Comparison of ENCODE assay signal across 8 cellular contexts in genomic region chr12:89949457-89950195, GRCh38.
A peak's percentile ranks its signal among the peaks of the same experiment; 100 is the strongest.
DNase-seq lines count a peak whose midpoint lies in the region; ATAC-seq and TF ChIP-seq lines count a peak whose summit lies in the region.

No MANE protein-coding gene starts in this region.

- DNase-seq in GM10248 (ENCODE audit: extremely low spot score) = peak; percentile 58
- DNase-seq in activated CD4-positive, alpha-beta T cell treated with anti-CD3 and anti-CD28 coated beads for 48 hours = peak; percentile 41
- peak; percentile 74 to 83 for DNase-seq in fibroblast of lung (ENCODE audit: low read depth in 2 of 2)
- DNase-seq in NCI-H524 treated with DMSO at 0.1 percent for 48 hours (lab: John Stamatoyannopoulos, UW) = no peak
- DNase-seq in NCI-H1105 (lab: John Stamatoyannopoulos, UW) = no peak

- H4K20me1 ChIP-seq in fibroblast of lung (ENCODE audit: control insufficient read depth, extremely low read depth, insufficient read depth, low read length) = no peaks in the 10 kb centered on the region

- H3K9ac ChIP-seq in fibroblast of lung (ENCODE audit: insufficient read depth, low read length) (no peak overlapping the region), skeletal muscle tissue (ENCODE audit: low read depth in 1 of 3, low read length in 3 of 3) (no peak overlapping the region)

- H3K4me3 ChIP-seq in fibroblast of lung (replicated peaks in 1 of 4; ENCODE audit: control extremely low read depth in 1 of 4, insufficient read depth in 1 of 4, low read depth in 3 of 4, low read length in 4 of 4) = no peak overlapping the region
- H3K4me3 ChIP-seq in skeletal muscle tissue (ENCODE audit: low read length in 3 of 3) = no peak overlapping the region

- no peak overlapping the region for H2AFZ ChIP-seq in fibroblast of lung (ENCODE audit: low read length)

- H3K79me2 ChIP-seq in fibroblast of lung (ENCODE audit: control insufficient read depth, insufficient read depth, low read length) = no peaks in the 10 kb centered on the region

- H3K27ac ChIP-seq in fibroblast of lung (ENCODE audit: insufficient read depth, low read length) (no peak overlapping the region), skeletal muscle tissue (ENCODE audit: low read depth, low read length) (peak overlapping the region; percentile 2)

- H3K4me1 ChIP-seq in fibroblast of lung (ENCODE audit: control insufficient read depth, extremely low read depth, insufficient read depth, low read length) (peaks cover 14% of the 10 kb centered on the region), skeletal muscle tissue (ENCODE audit: control insufficient read depth in 3 of 3, insufficient read depth in 3 of 3, low read length in 3 of 3) (peaks cover 3 to 4% (median 3%) of the 10 kb centered on the region in 3 donors)

- CTCF ChIA-PET in GM10248 (lab: Yijun Ruan, JAX) = interaction anchor here (1.0 to 6.8 kb wide), 14 partner anchors 10 to 787 kb away, joined by 3 to 34 read pairs (median 4); no protein-coding TSS in a partner anchor

- no peaks in the 10 kb centered on the region for H3K9me3 ChIP-seq in fibroblast of lung (ENCODE audit: control insufficient read depth, insufficient read depth, low read depth, low read length)
- no peaks in the 10 kb centered on the region for H3K9me3 ChIP-seq in skeletal muscle tissue (ENCODE audit: control insufficient read depth in 3 of 3, low read length in 3 of 3)

- H3K36me3 ChIP-seq in fibroblast of lung (ENCODE audit: control insufficient read depth, insufficient read depth, low read length) (no peaks in the 10 kb centered on the region), skeletal muscle tissue (ENCODE audit: control insufficient read depth in 3 of 3, insufficient read depth in 3 of 3, low read length in 3 of 3) (no peaks in the 10 kb centered on the region)

- TF ChIP-seq CTCF in GM10248 (IDR thresholded peaks at IDR 0.05; ENCODE audit: control extremely low read depth, extremely low read depth, low read depth, missing control alignments) = peak; percentile 29
- peak in 1 of 2 donors; percentile 13 for TF ChIP-seq CTCF in fibroblast of lung (conservative IDR thresholded peaks at IDR 0.05 in 1 of 2, IDR thresholded peaks at IDR 0.05 in 1 of 2; ENCODE audit: low read depth in 1 of 2, low read length in 2 of 2)

- ATAC-seq in GM21390 (IDR thresholded peaks at IDR 0.05; ENCODE audit: unreplicated experiment) = peak; percentile 89
- ATAC-seq in HG03575 (IDR thresholded peaks at IDR 0.05; ENCODE audit: extremely low read depth, insufficient number of reproducible peaks, low FRiP score, unreplicated experiment) = peak; percentile 75

- POLR2A ChIA-PET in GM10248 (lab: Yijun Ruan, JAX) = interaction anchor here (0.9 to 1.0 kb wide), 2 partner anchors 23 to 240 kb away, joined by 3 read pairs; no protein-coding TSS in a partner anchor

- no peak overlapping the region for H3K4me2 ChIP-seq in fibroblast of lung (ENCODE audit: extremely low read depth, insufficient read depth, low read length)

- H3K27me3 ChIP-seq in fibroblast of lung (ENCODE audit: control insufficient read depth, insufficient read depth, low read length) (no peaks in the 10 kb centered on the region), skeletal muscle tissue (ENCODE audit: control insufficient read depth in 3 of 3, insufficient read depth in 3 of 3, low read length in 3 of 3) (no peaks in the 10 kb centered on the region)

Comparison
In these comparisons a context has a peak if more than half of its experiments do, and no peak if none do; other contexts are left out.
1. DNase-seq: peak in GM10248 (single experiment), activated CD4-positive, alpha-beta T cell treated with anti-CD3 and anti-CD28 coated beads for 48 hours (single experiment) and fibroblast of lung (2 of 2); none in NCI-H524 treated with DMSO at 0.1 percent for 48 hours (single experiment) and NCI-H1105 (single experiment).